Comparison of ENCODE assay signal across 11 cellular contexts in genomic region chr7:6536262-6536770, GRCh38. TPM values are rescaled to one million over a fixed set of nuclear protein-coding genes. Genes with fewer than 3 reads are reported as not detected.
DNase-seq lines count a peak whose midpoint lies in the region; ATAC-seq and TF ChIP-seq lines count a peak whose summit lies in the region.
"Had no signal": no experiment of that assay in that cellular context is flagged by ENCODE, and none has a peak within 500 bp of the region (broad histone marks: within the 10 kb centered on the region; RNA-seq: fewer than 3 reads in every experiment).

No MANE protein-coding gene starts in this region.

- TF ChIP-seq CTCF in transverse colon (IDR thresholded peaks at IDR 0.05) (no peak), GM13977 (IDR thresholded peaks at IDR 0.05; ENCODE audit: extremely low read depth, insufficient read depth, missing control alignments) (no peak)

- no peak for TF ChIP-seq EP300 in transverse colon (IDR thresholded peaks at IDR 0.05; ENCODE audit: low read depth)

- no peak overlapping the region for H3K27ac Mint-ChIP-seq in activated naive CD4-positive, alpha-beta T cell treated with anti-CD3 and anti-CD28 coated beads, Interleukin-2, amount 50 U/mL, for 72 hours
- no peak overlapping the region for H3K27ac Mint-ChIP-seq in activated T-cell treated with anti-CD3 and anti-CD28 coated beads, Interleukin-2, amount 50 U/mL, for 72 hours
- H3K27ac Mint-ChIP-seq: T-helper 2 cell treated with Interferon-gamma antibody and Interleukin-4, amounts not matched to agents 5 μg/mL and 100 μg/mL, for 36 hours had no signal

- no peak overlapping the region for H3K27ac ChIP-seq in transverse colon

- H3K36me3 ChIP-seq in transverse colon: no peaks in the 10 kb centered on the region

- H3K4me3 Mint-ChIP-seq in activated T-cell treated with anti-CD3 and anti-CD28 coated beads, Interleukin-2, amount 50 U/mL, for 72 hours: no peak overlapping the region

- peak overlapping the region in 3 of 4 donors; percentile 4 to 40 (median 30) for H3K4me3 ChIP-seq in transverse colon
- H3K4me3 ChIP-seq: lung had no signal

- TF ChIP-seq POLR2A in transverse colon (IDR thresholded peaks at IDR 0.05): no peak

- H3K36me3 Mint-ChIP-seq in activated naive CD4-positive, alpha-beta T cell treated with anti-CD3 and anti-CD28 coated beads, Interleukin-2, amount 50 U/mL, for 72 hours: no peaks in the 10 kb centered on the region
- no peaks in the 10 kb centered on the region for H3K36me3 Mint-ChIP-seq in activated T-cell treated with anti-CD3 and anti-CD28 coated beads, Interleukin-2, amount 50 U/mL, for 72 hours (ENCODE audit: insufficient read depth in 2 of 2)

- peaks cover 8% of the 10 kb centered on the region for H3K4me1 Mint-ChIP-seq in activated T-cell treated with anti-CD3 and anti-CD28 coated beads, Interleukin-2, amount 50 U/mL, for 72 hours (ENCODE audit: low read depth)

- intact Hi-C loops in transverse colon (cut with DNase I; ENCODE audit: low total_unique reads): no loop called here

- H3K27me3 ChIP-seq in transverse colon: peaks cover 78% of the 10 kb centered on the region

- ATAC-seq in activated naive CD4-positive, alpha-beta T cell treated with anti-CD3 and anti-CD28 coated beads, Interleukin-2, amount 50 U/mL, for 72 hours: peak; percentile 36 to 79
- ATAC-seq in activated T-cell treated with anti-CD3 and anti-CD28 coated beads, Interleukin-2, amount 50 U/mL, for 72 hours (replicated peaks in 1 of 2): peak; percentile 41 to 43

- peak in 1 of 2 donors; percentile 71 for DNase-seq in activated naive CD4-positive, alpha-beta T cell treated with anti-CD3 and anti-CD28 coated beads, Interleukin-2, amount 50 U/mL, for 72 hours (ENCODE audit: low spot score in 2 of 2)
- no peak for DNase-seq in activated naive CD4-positive, alpha-beta T cell treated with Interleukin-2 at 50 U/mL for 16 hours
- no peak for DNase-seq in activated T-cell treated with anti-CD3 and anti-CD28 coated beads, Interleukin-2, amount 50 U/mL, for 72 hours
- peak; percentile 18 for DNase-seq in medulla oblongata (ENCODE audit: extremely low spot score)
- DNase-seq in transverse colon: peak; percentile 28
- no peak for DNase-seq in T-helper 2 cell
- DNase-seq in occipital lobe (lab: John Stamatoyannopoulos, UW): no peak
- no peak for DNase-seq in GM13977 (ENCODE audit: low spot score)
- DNase-seq: stimulated activated CD8-positive, alpha-beta memory T cell treated with anti-CD3 and anti-CD28 coated beads, Interleukin-4, amount 100 ng/mL, for 48 hours had no signal

- H3K4me1 ChIP-seq in transverse colon: peaks cover 0 to 10% (median 8%) of the 10 kb centered on the region in 4 donors

- H3K9me3 ChIP-seq in transverse colon: no peaks in the 10 kb centered on the region

- WGBS in transverse colon (ENCODE audit: low coverage in 1 of 2), 2 donors: 0 to 7% methylated on average over 5 to 35 of the region's 40 CpGs

- in situ Hi-C loops in transverse colon (cut with MboI; ENCODE audit: low pct_ligation_motif_present in 1 of 4, low pct_unique_long_range_greater_than_20kb in 1 of 4, low sequenced_read_pairs in 3 of 4): no loop called here
- in situ Hi-C loops in GM13977 (cut with MboI; ENCODE audit: low pct_unique_long_range_greater_than_20kb, low sequenced_read_pairs, unreplicated experiment): no loop called here

- H3K9me3 Mint-ChIP-seq in activated naive CD4-positive, alpha-beta T cell treated with anti-CD3 and anti-CD28 coated beads, Interleukin-2, amount 50 U/mL, for 72 hours: no peaks in the 10 kb centered on the region
- no peaks in the 10 kb centered on the region for H3K9me3 Mint-ChIP-seq in activated T-cell treated with anti-CD3 and anti-CD28 coated beads, Interleukin-2, amount 50 U/mL, for 72 hours
- H3K9me3 Mint-ChIP-seq: T-helper 2 cell treated with Interferon-gamma antibody and Interleukin-4, amounts not matched to agents 5 μg/mL and 100 μg/mL, for 36 hours had no signal

- H3K27me3 Mint-ChIP-seq in activated T-cell treated with anti-CD3 and anti-CD28 coated beads, Interleukin-2, amount 50 U/mL, for 72 hours (ENCODE audit: low read depth): peaks cover 21% of the 10 kb centered on the region

RNA-seq across cellular contexts. Expression of gene GRID2IP, which starts 14.9 kb away (rescaled TPM):
- under 1 TPM; 0.21 to 0.30 TPM for total RNA-seq in activated naive CD4-positive, alpha-beta T cell treated with anti-CD3 and anti-CD28 coated beads, Interleukin-2, amount 50 U/mL, for 72 hours
- under 1 TPM; 0.28 to 0.29 TPM for total RNA-seq in activated T-cell treated with anti-CD3 and anti-CD28 coated beads, Interleukin-2, amount 50 U/mL, for 72 hours
- total RNA-seq in transverse colon (1 to 10 TPM in 1 of 4 donors, under 1 TPM in 3; 0.20 to 1.1 (median 0.66) TPM), occipital lobe (1.2 TPM)

RNA-seq across cellular contexts. Expression of gene ZDHHC4, which starts 40.9 kb away (rescaled TPM):
- total RNA-seq in activated naive CD4-positive, alpha-beta T cell treated with anti-CD3 and anti-CD28 coated beads, Interleukin-2, amount 50 U/mL, for 72 hours: 10 to 100 TPM; 25.7 to 40.6 TPM
- total RNA-seq in activated T-cell treated with anti-CD3 and anti-CD28 coated beads, Interleukin-2, amount 50 U/mL, for 72 hours: 10 to 100 TPM; 48.5 to 48.9 TPM
- 10 to 100 TPM in 3 of 4 donors, 1 to 10 TPM in 1; 6.4 to 53.8 (median 26.1) TPM for total RNA-seq in transverse colon
- total RNA-seq in occipital lobe: 54.4 TPM

RNA-seq across cellular contexts. Expression of gene KDELR2, which starts 52.4 kb away (rescaled TPM):
- 10 to 100 TPM; 55.9 to 59.7 TPM for total RNA-seq in activated naive CD4-positive, alpha-beta T cell treated with anti-CD3 and anti-CD28 coated beads, Interleukin-2, amount 50 U/mL, for 72 hours
- 10 to 100 TPM; 64.9 to 88.0 TPM for total RNA-seq in activated T-cell treated with anti-CD3 and anti-CD28 coated beads, Interleukin-2, amount 50 U/mL, for 72 hours
- total RNA-seq in transverse colon: 100 to 1,000 TPM in 2 of 4 donors, 10 to 100 TPM in 2; 71.4 to 156 (median 101) TPM
- 84.1 TPM for total RNA-seq in occipital lobe

RNA-seq across cellular contexts. Expression of gene INTS15, which starts 53.5 kb away (rescaled TPM):
- total RNA-seq in activated naive CD4-positive, alpha-beta T cell treated with anti-CD3 and anti-CD28 coated beads, Interleukin-2, amount 50 U/mL, for 72 hours: 10 to 100 TPM; 22.5 to 26.2 TPM
- total RNA-seq in activated T-cell treated with anti-CD3 and anti-CD28 coated beads, Interleukin-2, amount 50 U/mL, for 72 hours: 10 to 100 TPM; 32.5 to 33.4 TPM
- total RNA-seq in transverse colon: 10 to 100 TPM; 21.8 to 56.5 (median 32.6) TPM
- 18.2 TPM for total RNA-seq in occipital lobe

Comparison
In these comparisons a context has a peak if more than half of its experiments do, and no peak if none do; other contexts are left out.
1. DNase-seq: peak in medulla oblongata (single experiment) and transverse colon (single experiment); none in activated naive CD4-positive, alpha-beta T cell treated with Interleukin-2 at 50 U/mL for 16 hours (single experiment), activated T-cell treated with anti-CD3 and anti-CD28 coated beads, Interleukin-2, amount 50 U/mL, for 72 hours (0 of 2), T-helper 2 cell (0 of 5), occipital lobe (single experiment) and GM13977 (single experiment).